In the genomic region with DNA sequence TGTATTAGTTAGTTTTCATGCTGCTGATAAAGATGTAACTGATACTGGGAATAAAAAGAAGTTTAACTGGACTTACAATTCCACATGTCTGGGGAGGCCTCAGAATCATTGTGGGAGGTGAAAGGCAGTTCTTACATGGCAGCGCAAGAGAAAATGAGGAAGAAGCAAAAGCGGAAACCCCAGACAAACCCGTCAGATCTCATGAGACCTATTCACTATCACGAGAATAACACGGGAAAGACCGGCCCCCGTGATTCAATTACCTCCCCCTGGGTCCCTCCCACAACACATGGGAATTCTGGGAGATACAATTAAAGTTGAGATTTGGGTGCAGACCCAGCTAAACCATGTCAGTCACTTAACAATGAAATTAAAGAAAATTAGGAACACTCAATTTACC, we compare ENCODE assay signal across 34 cellular contexts.
"Had no signal": no experiment of that assay in that cellular context is flagged by ENCODE, and none has a peak within 500 bp of the region (broad histone marks: within the 10 kb centered on the region; RNA-seq: fewer than 3 reads in every experiment).

No MANE protein-coding gene starts in this region.

- H3K4me1 Mint-ChIP-seq: activated CD8-positive, alpha-beta memory T cell treated with anti-CD3 and anti-CD28 coated beads, Interleukin-2, amount 10 ng/mL, durations not matched to agents 7 days and 5 days; activated naive CD4-positive, alpha-beta T cell treated with anti-CD3 and anti-CD28 coated beads, Interleukin-2, amount 10 ng/mL, durations not matched to agents 7 days and 5 days; activated naive CD8-positive, alpha-beta T cell treated with anti-CD3 and anti-CD28 coated beads, Interleukin-2, amount 50 U/mL, for 24 hours; brain had no signal

- H3K27me3 Mint-ChIP-seq: activated CD4-positive, alpha-beta memory T cell treated with anti-CD3 and anti-CD28 coated beads for 36 hours; activated CD8-positive, alpha-beta memory T cell treated with anti-CD3 and anti-CD28 coated beads, Interleukin-2, amount 10 ng/mL, durations not matched to agents 7 days and 5 days; activated naive CD4-positive, alpha-beta T cell treated with anti-CD3 and anti-CD28 coated beads, Interleukin-2, amount 10 ng/mL, durations not matched to agents 7 days and 5 days; activated naive CD8-positive, alpha-beta T cell; activated naive CD8-positive, alpha-beta T cell treated with anti-CD3 and anti-CD28 coated beads, Interleukin-2, amount 50 U/mL, for 24 hours; brain had no signal

- H3K9me3 Mint-ChIP-seq: activated naive CD8-positive, alpha-beta T cell treated with anti-CD3 and anti-CD28 coated beads, Interleukin-2, amount 50 U/mL, for 24 hours; brain; WTC11 had no signal

- H3K36me3 Mint-ChIP-seq: activated CD4-positive, alpha-beta memory T cell treated with anti-CD3 and anti-CD28 coated beads for 36 hours; activated CD8-positive, alpha-beta memory T cell treated with anti-CD3 and anti-CD28 coated beads, Interleukin-2, amount 10 ng/mL, durations not matched to agents 7 days and 5 days; activated naive CD4-positive, alpha-beta T cell treated with anti-CD3 and anti-CD28 coated beads, Interleukin-2, amount 10 ng/mL, durations not matched to agents 7 days and 5 days; activated naive CD8-positive, alpha-beta T cell; brain; WTC11 had no signal

- DNase-seq: activated CD4-positive, alpha-beta memory T cell treated with anti-CD3 and anti-CD28 coated beads for 36 hours; activated CD4-positive, alpha-beta T cell treated with anti-CD3 and anti-CD28 coated beads for 4 hours; activated CD4-positive, alpha-beta T cell treated with anti-CD3 and anti-CD28 coated beads, Interleukin-2, amount 50 U/mL, for 1 hour; activated CD8-positive, alpha-beta memory T cell treated with anti-CD3 and anti-CD28 coated beads for 24 hours; activated CD8-positive, alpha-beta memory T cell treated with anti-CD3 and anti-CD28 coated beads, Interleukin-2, amount 10 ng/mL, durations not matched to agents 7 days and 5 days; activated CD8-positive, alpha-beta memory T cell treated with anti-CD3 and anti-CD28 coated beads, Interleukin-2, amount 50 U/mL, for 48 hours; activated effector memory CD4-positive, alpha-beta T cell treated with Interleukin-2 at 50 U/mL for 16 hours; activated naive CD4-positive, alpha-beta T cell treated with anti-CD3 and anti-CD28 coated beads, Interleukin-2, amount 10 ng/mL, durations not matched to agents 7 days and 5 days; activated naive CD8-positive, alpha-beta T cell treated with anti-CD3 and anti-CD28 coated beads, Interleukin-2, amount 50 U/mL, for 24 hours; activated T-cell treated with anti-CD3 and anti-CD28 coated beads, Interleukin-2, amount 50 U/mL, for 48 hours; anterior cingulate cortex; caudate nucleus; cerebellar nuclear complex; cortex of kidney; Karpas-422; MV-4-11; NCI-H1092 treated with DMSO at 0.1 percent for 48 hours; NCI-H1417; NCI-H146; NCI-H187; NCI-H2029 treated with DMSO at 0.1 percent for 48 hours; NCI-H2107; NCI-H2171; NCI-H446; NCI-H510A treated with DMSO at 0.1 percent for 48 hours; NCI-H526 treated with DMSO at 0.1 percent for 48 hours; NCI-H774; PC-3; Right ventricle myocardium superior; T1000 had no signal

- ATAC-seq: activated CD4-positive, CD25-positive, alpha-beta regulatory T cell treated with anti-CD3 and anti-CD28 coated beads, Interleukin-2, amount 50 U/mL, for 24 hours; activated CD8-positive, alpha-beta memory T cell treated with anti-CD3 and anti-CD28 coated beads, Interleukin-2, amount 10 ng/mL, durations not matched to agents 7 days and 5 days; activated naive CD8-positive, alpha-beta T cell treated with anti-CD3 and anti-CD28 coated beads, Interleukin-2, amount 50 U/mL, for 24 hours; PC-3; WTC11 had no signal

- H3K27ac Mint-ChIP-seq: activated CD4-positive, alpha-beta memory T cell treated with anti-CD3 and anti-CD28 coated beads for 36 hours; activated CD8-positive, alpha-beta memory T cell treated with anti-CD3 and anti-CD28 coated beads, Interleukin-2, amount 10 ng/mL, durations not matched to agents 7 days and 5 days; activated naive CD4-positive, alpha-beta T cell treated with anti-CD3 and anti-CD28 coated beads, Interleukin-2, amount 10 ng/mL, durations not matched to agents 7 days and 5 days; activated naive CD8-positive, alpha-beta T cell; activated naive CD8-positive, alpha-beta T cell treated with anti-CD3 and anti-CD28 coated beads, Interleukin-2, amount 50 U/mL, for 24 hours; brain; WTC11 had no signal

- H3K4me3 Mint-ChIP-seq: activated CD4-positive, alpha-beta memory T cell treated with anti-CD3 and anti-CD28 coated beads for 36 hours; activated CD8-positive, alpha-beta memory T cell treated with anti-CD3 and anti-CD28 coated beads, Interleukin-2, amount 10 ng/mL, durations not matched to agents 7 days and 5 days; activated naive CD4-positive, alpha-beta T cell treated with anti-CD3 and anti-CD28 coated beads, Interleukin-2, amount 10 ng/mL, durations not matched to agents 7 days and 5 days; activated naive CD8-positive, alpha-beta T cell; activated naive CD8-positive, alpha-beta T cell treated with anti-CD3 and anti-CD28 coated beads, Interleukin-2, amount 50 U/mL, for 24 hours; brain; WTC11 had no signal
